Comparison of ENCODE assay signal across 8 cellular contexts in genomic region chr14:20970983-20971704, GRCh38. TPM values are rescaled to one million over a fixed set of nuclear protein-coding genes. Genes with fewer than 3 reads are reported as not detected.
A peak's percentile ranks its signal among the peaks of the same experiment; 100 is the strongest.
DNase-seq lines count a peak whose midpoint lies in the region; ATAC-seq and TF ChIP-seq lines count a peak whose summit lies in the region.

No MANE protein-coding gene starts in this region.

- no peak for TF ChIP-seq POLR2A in esophagus squamous epithelium (IDR thresholded peaks at IDR 0.05)

- TF ChIP-seq CTCF in esophagus squamous epithelium (IDR thresholded peaks at IDR 0.05): peak; percentile 72 to 96 (median 90)

- H3K4me1 ChIP-seq in HUES6 (ENCODE audit: control insufficient read depth, insufficient read depth, low read length): peaks cover 11% of the 10 kb centered on the region
- H3K4me1 ChIP-seq in esophagus squamous epithelium: peaks cover 0 to 28% (median 4%) of the 10 kb centered on the region in 3 donors

- H3K36me3 ChIP-seq in HUES6 (ENCODE audit: control insufficient read depth, insufficient read depth, low read length) (no peaks in the 10 kb centered on the region), esophagus squamous epithelium (no peaks in the 10 kb centered on the region)

- peak; percentile 85 for ATAC-seq in GM21515 (IDR thresholded peaks at IDR 0.05; ENCODE audit: unreplicated experiment)

- DNase-seq in DMS 273 treated with DMSO at 0.1 percent for 48 hours (lab: John Stamatoyannopoulos, UW): peak; percentile 33
- peak; percentile 69 for DNase-seq in OCI-M2 (lab: John Stamatoyannopoulos, UW; ENCODE audit: unreplicated experiment)
- DNase-seq in activated T-cell treated with anti-CD3 and anti-CD28 coated beads, Interleukin-2, amount 50 U/mL, for 1 hour: peak; percentile 82
- DNase-seq in esophagus squamous epithelium (lab: John Stamatoyannopoulos, UW): no peak
- peak; percentile 86 for DNase-seq in myocyte (ENCODE audit: low read depth)
- peak; percentile 51 for DNase-seq in stimulated activated CD8-positive, alpha-beta memory T cell treated with anti-CD3 and anti-CD28 coated beads, Interleukin-7, amount 100 ng/mL, for 24 hours (ENCODE audit: low read depth)

- H3K9me3 ChIP-seq in HUES6 (ENCODE audit: control insufficient read depth, insufficient read depth, low read depth, low read length) (no peaks in the 10 kb centered on the region), esophagus squamous epithelium (no peaks in the 10 kb centered on the region)

- no peak overlapping the region for H3K27ac ChIP-seq in HUES6 (ENCODE audit: low read depth, low read length)
- peak overlapping the region; percentile 60 to 88 (median 82) for H3K27ac ChIP-seq in esophagus squamous epithelium

- peak overlapping the region; percentile 66 for H3K9ac ChIP-seq in HUES6 (ENCODE audit: low read length)

- H3K4me3 ChIP-seq in HUES6 (ENCODE audit: low read depth, low read length) (peak overlapping the region; percentile 91), esophagus squamous epithelium (peak overlapping the region; percentile 43 to 75 (median 62))

- 0 to 3% methylated on average over 6 to 13 of the region's 47 CpGs for WGBS in esophagus squamous epithelium, 2 donors

- H3K27me3 ChIP-seq in HUES6 (ENCODE audit: control insufficient read depth, insufficient read depth, low read length) (0 out of 2 replicates have a peak, but pooled peaks cover 16% of the 10 kb centered on the region), esophagus squamous epithelium (peaks cover 0 to 7% (median 0%) of the 10 kb centered on the region in 4 donors)

- intact Hi-C loops in esophagus squamous epithelium (cut with DNase I): loop anchor here (10.0 kb wide), 1 partner anchor 356 kb away; no protein-coding TSS in a partner anchor

RNA-seq across cellular contexts. Expression of gene RNASE2, which starts 15.9 kb away (rescaled TPM):
- total RNA-seq in esophagus squamous epithelium: 1 to 10 TPM in 1 of 4 donors, under 1 TPM in 2, not detected in 1; 0.44 to 1.3 (median 0.44) TPM
- total RNA-seq in myocyte: not detected in 2 replicates
- polyA plus RNA-seq in myocyte (2012): not detected

RNA-seq across cellular contexts. Expression of gene METTL17, which starts 18.6 kb away (rescaled TPM):
- 10 to 100 TPM; 53.6 to 74.6 (median 68.5) TPM for total RNA-seq in esophagus squamous epithelium
- 66.9 and 71.5 TPM in 2 replicates for total RNA-seq in myocyte
- polyA plus RNA-seq in myocyte (2012): 35.2 TPM

RNA-seq across cellular contexts. Expression of gene SLC39A2, which starts 27.9 kb away (rescaled TPM):
- total RNA-seq in esophagus squamous epithelium: 10 to 100 TPM in 3 of 4 donors, 1 to 10 TPM in 1; 8.6 to 23.2 (median 14.9) TPM
- total RNA-seq in myocyte: not detected in 2 replicates
- polyA plus RNA-seq in myocyte (2012): not detected

RNA-seq across cellular contexts. Expression of gene NDRG2, which starts 53.7 kb away (rescaled TPM):
- 100 to 1,000 TPM in 3 of 4 donors, 10 to 100 TPM in 1; 96.3 to 209 (median 142) TPM for total RNA-seq in esophagus squamous epithelium
- 45.4 and 61.1 TPM in 2 replicates for total RNA-seq in myocyte
- 31.5 TPM for polyA plus RNA-seq in myocyte (2012)

RNA-seq across cellular contexts. Expression of gene TPPP2, which starts 58.9 kb away (rescaled TPM):
- total RNA-seq in esophagus squamous epithelium (not detected), myocyte (not detected in 2 replicates)
- not detected for polyA plus RNA-seq in myocyte (2012)
